ENCODE assay signal across 8 cellular contexts in genomic region chr4:118835896-118836762, GRCh38. TPM values are rescaled to one million over a fixed set of nuclear protein-coding genes. Genes with fewer than 3 reads are reported as not detected.
DNase-seq lines count a peak whose midpoint lies in the region; ATAC-seq and TF ChIP-seq lines count a peak whose summit lies in the region.

A gene with protein sequence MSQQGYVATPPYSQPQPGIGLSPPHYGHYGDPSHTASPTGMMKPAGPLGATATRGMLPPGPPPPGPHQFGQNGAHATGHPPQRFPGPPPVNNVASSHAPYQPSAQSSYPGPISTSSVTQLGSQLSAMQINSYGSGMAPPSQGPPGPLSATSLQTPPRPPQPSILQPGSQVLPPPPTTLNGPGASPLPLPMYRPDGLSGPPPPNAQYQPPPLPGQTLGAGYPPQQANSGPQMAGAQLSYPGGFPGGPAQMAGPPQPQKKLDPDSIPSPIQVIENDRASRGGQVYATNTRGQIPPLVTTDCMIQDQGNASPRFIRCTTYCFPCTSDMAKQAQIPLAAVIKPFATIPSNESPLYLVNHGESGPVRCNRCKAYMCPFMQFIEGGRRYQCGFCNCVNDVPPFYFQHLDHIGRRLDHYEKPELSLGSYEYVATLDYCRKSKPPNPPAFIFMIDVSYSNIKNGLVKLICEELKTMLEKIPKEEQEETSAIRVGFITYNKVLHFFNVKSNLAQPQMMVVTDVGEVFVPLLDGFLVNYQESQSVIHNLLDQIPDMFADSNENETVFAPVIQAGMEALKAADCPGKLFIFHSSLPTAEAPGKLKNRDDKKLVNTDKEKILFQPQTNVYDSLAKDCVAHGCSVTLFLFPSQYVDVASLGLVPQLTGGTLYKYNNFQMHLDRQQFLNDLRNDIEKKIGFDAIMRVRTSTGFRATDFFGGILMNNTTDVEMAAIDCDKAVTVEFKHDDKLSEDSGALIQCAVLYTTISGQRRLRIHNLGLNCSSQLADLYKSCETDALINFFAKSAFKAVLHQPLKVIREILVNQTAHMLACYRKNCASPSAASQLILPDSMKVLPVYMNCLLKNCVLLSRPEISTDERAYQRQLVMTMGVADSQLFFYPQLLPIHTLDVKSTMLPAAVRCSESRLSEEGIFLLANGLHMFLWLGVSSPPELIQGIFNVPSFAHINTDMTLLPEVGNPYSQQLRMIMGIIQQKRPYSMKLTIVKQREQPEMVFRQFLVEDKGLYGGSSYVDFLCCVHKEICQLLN (minus strand): TSS chr4:118836126. CDS start chr4:118833696, 2,430 bp downstream.

- H3K4me1 ChIP-seq in HUES64 (ENCODE audit: insufficient read depth, low read length) (peaks cover 14% of the 10 kb centered on the region; the same call in 1 of the 2 replicates), esophagus squamous epithelium (peaks cover 0 to 40% (median 3%) of the 10 kb centered on the region in 3 donors)

- H3K27ac ChIP-seq in HUES64 (ENCODE audit: low read depth, low read length) (peak within 1 kb of the TSS; percentile 91), esophagus squamous epithelium (peak within 1 kb of the TSS; percentile 89 to 99 (median 96))

- peak within 1 kb of the TSS; percentile 91 for H3K9ac ChIP-seq in HUES64 (ENCODE audit: low read depth, low read length)

- DNase-seq in DMS153 (lab: John Stamatoyannopoulos, UW) (peak; percentile 76), esophagus squamous epithelium (lab: John Stamatoyannopoulos, UW) (peak; percentile 9), myocyte (ENCODE audit: low read depth) (peak; percentile 91)
- peak; percentile 86 to 91 for DNase-seq in activated T-cell treated with anti-CD3 and anti-CD28 coated beads, Interleukin-2, amount 50 U/mL, for 48 hours
- peak; percentile 76 to 86 for DNase-seq in stimulated activated CD8-positive, alpha-beta memory T cell treated with anti-CD3 and anti-CD28 coated beads, Interleukin-7, amount 100 ng/mL, for 48 hours (ENCODE audit: extremely low read depth in 1 of 2, low read depth in 1 of 2)

- 2% methylated on average over 76 of the region's 76 CpGs for WGBS in HUES64
- 0 to 1% methylated on average over 43 to 56 of the region's 76 CpGs for WGBS in esophagus squamous epithelium, 2 donors

- no peaks in the 10 kb centered on the region for H3K9me3 ChIP-seq in HUES64 (ENCODE audit: insufficient read depth, low read depth, low read length)
- H3K9me3 ChIP-seq in esophagus squamous epithelium: no peaks in the 10 kb centered on the region

- peak; percentile 74 for ATAC-seq in GM21515 (IDR thresholded peaks at IDR 0.05; ENCODE audit: unreplicated experiment)

- intact Hi-C loops in esophagus squamous epithelium (cut with DNase I): no loop called here

- H3K27me3 ChIP-seq in HUES64 (ENCODE audit: insufficient read depth, low read length): no peaks in the 10 kb centered on the region
- H3K27me3 ChIP-seq in esophagus squamous epithelium: no peaks in the 10 kb centered on the region

- peak within 1 kb of the TSS; percentile 77 for H3K4me3 ChIP-seq in HUES64 (ENCODE audit: low read length)
- peak within 1 kb of the TSS; percentile 88 to 97 (median 90) for H3K4me3 ChIP-seq in esophagus squamous epithelium

- TF ChIP-seq CTCF in esophagus squamous epithelium (IDR thresholded peaks at IDR 0.05): peak in 2 of 6 experiments; percentile 25 to 42

- H3K36me3 ChIP-seq in HUES64 (ENCODE audit: insufficient read depth, low read length) (peaks cover 28% of the 10 kb centered on the region), esophagus squamous epithelium (peaks cover 0 to 22% (median 0%) of the 10 kb centered on the region in 3 donors)

- peak in 3 of 4 donors; percentile 65 to 91 (median 75) for TF ChIP-seq POLR2A in esophagus squamous epithelium (IDR thresholded peaks at IDR 0.05)

TF ChIP-seq in PFSK-1, 5 proteins besides CTCF, POLR2A, EP300 and RAD21:
- TF ChIP-seq TAF1 (IDR thresholded peaks at IDR 0.05; ENCODE audit: borderline replicate concordance, insufficient read depth, low read length): peak; percentile 75; the same call in 1 of the 2 replicates
- TF ChIP-seq, protein P1, sequence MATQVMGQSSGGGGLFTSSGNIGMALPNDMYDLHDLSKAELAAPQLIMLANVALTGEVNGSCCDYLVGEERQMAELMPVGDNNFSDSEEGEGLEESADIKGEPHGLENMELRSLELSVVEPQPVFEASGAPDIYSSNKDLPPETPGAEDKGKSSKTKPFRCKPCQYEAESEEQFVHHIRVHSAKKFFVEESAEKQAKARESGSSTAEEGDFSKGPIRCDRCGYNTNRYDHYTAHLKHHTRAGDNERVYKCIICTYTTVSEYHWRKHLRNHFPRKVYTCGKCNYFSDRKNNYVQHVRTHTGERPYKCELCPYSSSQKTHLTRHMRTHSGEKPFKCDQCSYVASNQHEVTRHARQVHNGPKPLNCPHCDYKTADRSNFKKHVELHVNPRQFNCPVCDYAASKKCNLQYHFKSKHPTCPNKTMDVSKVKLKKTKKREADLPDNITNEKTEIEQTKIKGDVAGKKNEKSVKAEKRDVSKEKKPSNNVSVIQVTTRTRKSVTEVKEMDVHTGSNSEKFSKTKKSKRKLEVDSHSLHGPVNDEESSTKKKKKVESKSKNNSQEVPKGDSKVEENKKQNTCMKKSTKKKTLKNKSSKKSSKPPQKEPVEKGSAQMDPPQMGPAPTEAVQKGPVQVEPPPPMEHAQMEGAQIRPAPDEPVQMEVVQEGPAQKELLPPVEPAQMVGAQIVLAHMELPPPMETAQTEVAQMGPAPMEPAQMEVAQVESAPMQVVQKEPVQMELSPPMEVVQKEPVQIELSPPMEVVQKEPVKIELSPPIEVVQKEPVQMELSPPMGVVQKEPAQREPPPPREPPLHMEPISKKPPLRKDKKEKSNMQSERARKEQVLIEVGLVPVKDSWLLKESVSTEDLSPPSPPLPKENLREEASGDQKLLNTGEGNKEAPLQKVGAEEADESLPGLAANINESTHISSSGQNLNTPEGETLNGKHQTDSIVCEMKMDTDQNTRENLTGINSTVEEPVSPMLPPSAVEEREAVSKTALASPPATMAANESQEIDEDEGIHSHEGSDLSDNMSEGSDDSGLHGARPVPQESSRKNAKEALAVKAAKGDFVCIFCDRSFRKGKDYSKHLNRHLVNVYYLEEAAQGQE (IDR thresholded peaks at IDR 0.05; ENCODE audit: insufficient read depth in 1 of 2, low read depth in 2 of 2, low read length in 2 of 2): no peak
- TF ChIP-seq SIN3A (IDR thresholded peaks at IDR 0.05; ENCODE audit: borderline replicate concordance, insufficient read depth, low read length): peak; percentile 60; the same call in 1 of the 2 replicates
- peak; percentile 38 for TF ChIP-seq FOXP2 (optimal IDR thresholded peaks at IDR 0.05; ENCODE audit: borderline replicate concordance, extremely low read depth, extremely low read length, insufficient read depth)
- TF ChIP-seq POLR2AphosphoS5 (IDR thresholded peaks at IDR 0.05; ENCODE audit: low read depth, low read length): peak; percentile 40

RNA-seq across cellular contexts. Expression of the gene that starts here (rescaled TPM):
- 52.6 TPM for polyA plus RNA-seq in HUES64 (2013, experiment 1 of 2)
- polyA plus RNA-seq in HUES64 (2013, experiment 2 of 2): 41.5 TPM
- polyA plus RNA-seq in PFSK-1 (2012; ENCODE audit: insufficient read length, low read depth): 18.7 TPM
- total RNA-seq in esophagus squamous epithelium (10 to 100 TPM; 18.5 to 33.6 (median 21.6) TPM), myocyte (61.6 and 91.0 TPM in 2 replicates)
- 97.2 TPM for polyA plus RNA-seq in myocyte (2012)

Comparison
In these comparisons a context has a peak if more than half of its experiments do, and no peak if none do; other contexts are left out.
1. Peak in every context shown above with its lines: DNase-seq, ATAC-seq, H3K4me3 ChIP-seq and H3K27ac ChIP-seq.
2. DNase-seq: peak in every context shown above with its lines; median percentile 91 in myocyte; 88 in activated T-cell treated with anti-CD3 and anti-CD28 coated beads, Interleukin-2, amount 50 U/mL, for 48 hours; 81 in stimulated activated CD8-positive, alpha-beta memory T cell treated with anti-CD3 and anti-CD28 coated beads, Interleukin-7, amount 100 ng/mL, for 48 hours; 76 in DMS153; 9 in esophagus squamous epithelium.